19 cellular contexts compared by ENCODE assay signal in genomic region chr1:220269036-220269435, GRCh38. TPM values are rescaled to one million over a fixed set of nuclear protein-coding genes. Genes with fewer than 3 reads are reported as not detected.
A peak's percentile ranks its signal among the peaks of the same experiment; 100 is the strongest.
DNase-seq lines count a peak whose midpoint lies in the region; ATAC-seq and TF ChIP-seq lines count a peak whose summit lies in the region.
"Had no signal": no experiment of that assay in that cellular context is flagged by ENCODE, and none has a peak within 500 bp of the region (broad histone marks: within the 10 kb centered on the region; RNA-seq: fewer than 3 reads in every experiment).

No MANE protein-coding gene starts in this region.

- no peaks in the 10 kb centered on the region for H3K9me2 ChIP-seq in DOHH2 (replicated peaks; ENCODE audit: control insufficient read depth, low read length)

- H3K9ac ChIP-seq in BLaER1 treated with 17β-estradiol and CSF1 and Interleukin-3, amounts not matched to agents 10 nM and 100 nM, result no peak overlapping the region
- H3K9ac ChIP-seq in mesendoderm (ENCODE audit: low read length), result no peak overlapping the region

- no peak for DNase-seq in activated B cell treated with CpG ODN at 0.5 μM for 24 hours
- DNase-seq in mesendoderm, result no peak
- DNase-seq in SKM-1 (lab: John Stamatoyannopoulos, UW; ENCODE audit: unreplicated experiment), result no peak
- DNase-seq in dedifferentiated amniotic fluid mesenchymal stem cell (ENCODE audit: extremely low spot score), result no peak
- DNase-seq: activated CD4-positive, alpha-beta T cell treated with anti-CD3 and anti-CD28 coated beads for 4 hours; activated naive CD4-positive, alpha-beta T cell treated with Interleukin-2 at 50 U/mL for 16 hours; effector memory CD8-positive, alpha-beta T cell; gastrocnemius medialis; naive thymus-derived CD4-positive, alpha-beta T cell; NCI-H146; NCI-H524; SW 1271; thyroid gland had no signal

- peaks cover 2% of the 10 kb centered on the region for H3K9me3 Mint-ChIP-seq in activated B cell treated with CpG ODN at 0.5 μM for 24 hours
- H3K9me3 Mint-ChIP-seq: effector memory CD8-positive, alpha-beta T cell; stimulated activated effector memory CD8-positive, alpha-beta T cell treated with anti-CD3 and anti-CD28 coated beads, Interleukin-12 subunit alpha, Interleukin-12 subunit beta, amount 100 ng/mL, for 72 hours had no signal

- H3K4ac ChIP-seq in mesendoderm (ENCODE audit: low read depth, low read length), result no peak overlapping the region

- H3K4me3 Mint-ChIP-seq in activated B cell treated with CpG ODN at 0.5 μM for 24 hours, result peak overlapping the region; percentile 16
- H3K4me3 Mint-ChIP-seq: stimulated activated effector memory CD8-positive, alpha-beta T cell treated with anti-CD3 and anti-CD28 coated beads, Interleukin-12 subunit alpha, Interleukin-12 subunit beta, amount 100 ng/mL, for 72 hours had no signal

- POLR2A ChIA-PET in activated B cell treated with CpG ODN at 0.5 μM for 24 hours (lab: Charles Lee), result interaction anchor here (3.7 kb wide), 1 partner anchor 49 kb away, joined by 67 read pairs; no protein-coding TSS in a partner anchor

- ATAC-seq in activated B cell treated with CpG ODN at 0.5 μM for 24 hours (ENCODE audit: low read depth) (no peak), GM21423 (IDR thresholded peaks at IDR 0.05; ENCODE audit: unreplicated experiment) (no peak)
- ATAC-seq: effector memory CD8-positive, alpha-beta T cell; gastrocnemius medialis; naive thymus-derived CD4-positive, alpha-beta T cell; stimulated activated effector memory CD8-positive, alpha-beta T cell treated with anti-CD3 and anti-CD28 coated beads, Interleukin-12 subunit alpha, Interleukin-12 subunit beta, amount 100 ng/mL, for 72 hours had no signal

- peak overlapping the region; percentile 79 to 93 (median 88); a peak in 13 of 22 replicates for H3K4me2 ChIP-seq in BLaER1 treated with 17β-estradiol and CSF1 and Interleukin-3, amounts not matched to agents 10 nM and 100 nM
- peak overlapping the region; percentile 93; the same call in 1 of the 2 replicates for H3K4me2 ChIP-seq in DOHH2 (ENCODE audit: low read length)
- H3K4me2 ChIP-seq in mesendoderm (ENCODE audit: low read length), result peak overlapping the region; percentile 1

- H3K4me3 ChIP-seq in BLaER1 treated with 17β-estradiol and CSF1 and Interleukin-3, amounts not matched to agents 10 nM and 100 nM, result no peak overlapping the region
- H3K4me3 ChIP-seq in DOHH2 (ENCODE audit: low read length) (no peak overlapping the region), mesendoderm (ENCODE audit: low read length) (no peak overlapping the region)
- H3K4me3 ChIP-seq: esophagus muscularis mucosa, gastrocnemius medialis, thyroid gland had no signal

- peaks cover 19 to 40% (median 33%) of the 10 kb centered on the region in 11 experiments; a peak in 21 of 22 replicates for H3K9me3 ChIP-seq in BLaER1 treated with 17β-estradiol and CSF1 and Interleukin-3, amounts not matched to agents 10 nM and 100 nM (replicated peaks in 1 of 11)
- H3K9me3 ChIP-seq in DOHH2 (ENCODE audit: control insufficient read depth, insufficient read depth, low read length), result no peaks in the 10 kb centered on the region
- H3K9me3 ChIP-seq: esophagus muscularis mucosa, gastrocnemius medialis, thyroid gland had no signal

- no peak overlapping the region for H2BK120ac ChIP-seq in mesendoderm (ENCODE audit: low read depth, low read length)

- H3K36me3 Mint-ChIP-seq in activated B cell treated with CpG ODN at 0.5 μM for 24 hours (ENCODE audit: low read depth), result peaks cover 41% of the 10 kb centered on the region

- TF ChIP-seq CTCF in DOHH2 (IDR thresholded peaks at IDR 0.05; ENCODE audit: low read depth, low read length, poor library complexity, severe bottlenecking), result no peak
- no peak for TF ChIP-seq CTCF in activated B cell treated with CpG ODN at 0.5 μM for 24 hours (IDR thresholded peaks at IDR 0.05)

- no peaks in the 10 kb centered on the region for H3K27me3 Mint-ChIP-seq in activated B cell treated with CpG ODN at 0.5 μM for 24 hours
- H3K27me3 Mint-ChIP-seq: effector memory CD8-positive, alpha-beta T cell; naive thymus-derived CD4-positive, alpha-beta T cell had no signal

- H3K56ac ChIP-seq in mesendoderm (ENCODE audit: low read length), result no peak overlapping the region

- H2BK5ac ChIP-seq in mesendoderm (ENCODE audit: low read length), result no peak overlapping the region

- peaks cover 0 to 22% (median 9%) of the 10 kb centered on the region in 11 experiments; a peak in 9 of 22 replicates for H4K20me1 ChIP-seq in BLaER1 treated with 17β-estradiol and CSF1 and Interleukin-3, amounts not matched to agents 10 nM and 100 nM
- no peaks in the 10 kb centered on the region for H4K20me1 ChIP-seq in DOHH2 (ENCODE audit: control insufficient read depth, insufficient read depth, low read depth, low read length)

- peaks cover 32% of the 10 kb centered on the region for H3K4me1 Mint-ChIP-seq in activated B cell treated with CpG ODN at 0.5 μM for 24 hours

- H4K8ac ChIP-seq in mesendoderm (ENCODE audit: low read depth, low read length), result no peak overlapping the region

- H3F3A ChIP-seq in DOHH2 (ENCODE audit: control insufficient read depth, insufficient read depth), result no peaks in the 10 kb centered on the region

- WGBS in mesendoderm (ENCODE audit: extremely low coverage, insufficient coverage, low lambda C conversion rate), result no CpG with 5 or more reads among the region's 2 CpGs

- H3K27me3 ChIP-seq in BLaER1 treated with 17β-estradiol and CSF1 and Interleukin-3, amounts not matched to agents 10 nM and 100 nM, result no peaks in the 10 kb centered on the region
- H3K27me3 ChIP-seq in DOHH2 (ENCODE audit: control insufficient read depth, low read length) (no peaks in the 10 kb centered on the region), mesendoderm (ENCODE audit: insufficient read depth, low read length, poor library complexity) (no peaks in the 10 kb centered on the region)
- H3K27me3 ChIP-seq: esophagus muscularis mucosa, gastrocnemius medialis, thyroid gland had no signal

- no peak overlapping the region for H4K5ac ChIP-seq in mesendoderm (ENCODE audit: low read length)

- no peak overlapping the region for H3K27ac ChIP-seq in BLaER1 treated with 17β-estradiol and CSF1 and Interleukin-3, amounts not matched to agents 10 nM and 100 nM
- no peak overlapping the region for H3K27ac ChIP-seq in DOHH2 (ENCODE audit: low read depth, low read length)
- H3K27ac ChIP-seq in mesendoderm (ENCODE audit: low read depth, low read length), result no peak overlapping the region
- H3K27ac ChIP-seq: esophagus muscularis mucosa, gastrocnemius medialis, RWPE1, thyroid gland had no signal

- peaks cover 10% of the 10 kb centered on the region for H3K79me1 ChIP-seq in mesendoderm (ENCODE audit: low read length)

- intact Hi-C loops in activated B cell treated with CpG ODN at 0.5 μM for 24 hours (cut with micrococcal nuclease), result no loop called here

- peaks cover 50 to 63% (median 55%) of the 10 kb centered on the region in 11 experiments for H3K36me3 ChIP-seq in BLaER1 treated with 17β-estradiol and CSF1 and Interleukin-3, amounts not matched to agents 10 nM and 100 nM
- H3K36me3 ChIP-seq in DOHH2 (ENCODE audit: control insufficient read depth, low read length), result peaks cover 72% of the 10 kb centered on the region
- peaks cover 1% of the 10 kb centered on the region for H3K36me3 ChIP-seq in mesendoderm (ENCODE audit: control insufficient read depth, insufficient read depth, low read length)
- H3K36me3 ChIP-seq: gastrocnemius medialis, thyroid gland had no signal

- H3K4me1 ChIP-seq in BLaER1 treated with 17β-estradiol and CSF1 and Interleukin-3, amounts not matched to agents 10 nM and 100 nM, result peaks cover 20 to 31% (median 27%) of the 10 kb centered on the region in 10 experiments
- peaks cover 24% of the 10 kb centered on the region for H3K4me1 ChIP-seq in DOHH2 (ENCODE audit: control insufficient read depth, low read length)
- peaks cover 10% of the 10 kb centered on the region for H3K4me1 ChIP-seq in mesendoderm (ENCODE audit: control insufficient read depth, low read depth, low read length)

- H2AK5ac ChIP-seq in mesendoderm (ENCODE audit: low read length), result no peak overlapping the region

- H3K27ac Mint-ChIP-seq in activated B cell treated with CpG ODN at 0.5 μM for 24 hours, result no peak overlapping the region
- H3K27ac Mint-ChIP-seq: stimulated activated effector memory CD8-positive, alpha-beta T cell treated with anti-CD3 and anti-CD28 coated beads, Interleukin-12 subunit alpha, Interleukin-12 subunit beta, amount 100 ng/mL, for 72 hours had no signal

- CTCF ChIA-PET in activated B cell treated with CpG ODN at 0.5 μM for 24 hours (lab: Charles Lee), result no interaction called here

- H3K79me2 ChIP-seq in DOHH2 (ENCODE audit: control insufficient read depth, low read length), result peaks cover 76% of the 10 kb centered on the region
- H3K79me2 ChIP-seq in mesendoderm (ENCODE audit: control insufficient read depth, insufficient read depth, low read length), result peaks cover 39% of the 10 kb centered on the region

- no peak overlapping the region for H3K23ac ChIP-seq in mesendoderm (ENCODE audit: low read length)

- no peak overlapping the region for H3K18ac ChIP-seq in mesendoderm (ENCODE audit: low read length)

- no peak overlapping the region for H2BK15ac ChIP-seq in mesendoderm (replicated peaks; ENCODE audit: low read depth)

RNA-seq across cellular contexts. Expression of gene RAB3GAP2, which starts 3.2 kb away (rescaled TPM):
- 93.3 and 107 TPM in 2 replicates for total RNA-seq in activated B cell treated with CpG ODN at 0.5 μM for 24 hours
- 19.2 TPM for polyA plus RNA-seq in mesendoderm (2013, experiment 1 of 2)
- polyA plus RNA-seq in mesendoderm (2013, experiment 2 of 2), result 18.4 TPM

Comparison
In these comparisons a context has a peak if more than half of its experiments do, and no peak if none do; other contexts are left out.
1. H3K4me2 ChIP-seq: peak in every context shown above with its lines; median percentile 93 in DOHH2; 88 in BLaER1 treated with 17β-estradiol and CSF1 and Interleukin-3, amounts not matched to agents 10 nM and 100 nM; 1 in mesendoderm.